ENCODE assay signal across 28 cellular contexts in the genomic region with DNA sequence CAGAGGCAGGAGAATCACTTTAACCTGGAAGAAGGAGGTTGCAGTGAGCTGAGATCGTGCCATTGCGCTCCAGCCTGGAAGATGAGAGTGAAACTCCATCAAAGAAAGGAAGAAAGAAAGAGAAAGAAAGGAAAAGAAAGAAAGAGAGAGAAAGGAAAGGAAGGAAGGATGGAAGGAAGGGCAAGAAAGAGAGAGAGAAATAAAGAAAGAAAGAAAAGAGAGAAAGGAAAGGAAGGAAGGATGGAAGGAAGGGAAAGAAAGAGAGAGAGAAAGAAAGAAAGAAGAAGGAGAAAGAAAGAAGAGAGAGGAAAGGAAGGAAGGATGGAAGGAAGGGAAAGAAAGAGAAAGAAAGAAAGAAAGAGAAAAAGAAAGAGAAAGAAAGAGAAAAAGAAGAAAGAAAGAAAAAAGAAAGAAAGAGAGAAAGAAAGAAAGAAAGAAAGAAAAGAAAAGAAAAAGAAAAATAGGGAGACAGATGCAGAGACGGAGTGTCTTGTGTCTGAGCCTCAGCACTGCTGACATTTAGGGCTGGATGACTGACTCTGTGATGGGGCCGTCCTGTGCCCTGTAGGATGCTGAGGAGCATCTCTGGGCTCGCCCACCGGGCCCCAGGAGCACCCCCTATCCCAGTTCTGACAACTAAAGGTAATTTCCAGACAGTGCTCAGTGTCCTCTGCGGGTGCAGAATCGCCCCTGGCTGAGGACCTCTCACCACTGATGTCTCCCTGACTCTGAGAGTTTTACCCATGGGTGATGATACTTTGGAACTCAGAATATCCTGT.
A peak's percentile ranks its signal among the peaks of the same experiment; 100 is the strongest.
DNase-seq lines count a peak whose midpoint lies in the region; ATAC-seq, FAIRE-seq and TF ChIP-seq lines count a peak whose summit lies in the region.
"Had no signal": no experiment of that assay in that cellular context is flagged by ENCODE, and none has a peak within 500 bp of the region (broad histone marks: within the 10 kb centered on the region; RNA-seq: fewer than 3 reads in every experiment).

No MANE protein-coding gene starts in this region.

- H3K4me1 Mint-ChIP-seq in activated CD4-positive, alpha-beta T cell treated with anti-CD3 and anti-CD28 coated beads for 36 hours, result no peaks in the 10 kb centered on the region
- H3K4me1 Mint-ChIP-seq in CD14-positive monocyte, result no peaks in the 10 kb centered on the region
- peaks cover 7% of the 10 kb centered on the region for H3K4me1 Mint-ChIP-seq in neural progenitor cell
- H3K4me1 Mint-ChIP-seq: IgD-negative memory B cell had no signal

- in situ Hi-C loops in K562 (cut with MboI), result no loop called here

- no TSS peak for BruUV-seq in K562 (replicated peaks; lab: Mats Ljungman, UMichigan)

- H3K79me2 ChIP-seq in K562 (ENCODE audit: control insufficient read depth, insufficient read depth, low read length) (no peaks in the 10 kb centered on the region), neural progenitor cell (ENCODE audit: low read depth) (no peaks in the 10 kb centered on the region)

- POLR2A ChIA-PET in activated CD4-positive, alpha-beta T cell treated with anti-CD3 and anti-CD28 coated beads for 36 hours (lab: Charles Lee), result no interaction called here
- POLR2A ChIA-PET in K562 (lab: Yijun Ruan, JAX), result no interaction called here

- no peak for TF ChIP-seq RAD21 in K562 (CRISPR knock-in tag; conservative IDR thresholded peaks at IDR 0.05 in 1 of 2, IDR thresholded peaks at IDR 0.05 in 1 of 2)

- no peaks in the 10 kb centered on the region for H3K9me3 ChIP-seq in K562 (replicated peaks; ENCODE audit: control insufficient read depth, insufficient read depth, low read depth, low read length)
- H3K9me3 ChIP-seq in neural progenitor cell (ENCODE audit: low read depth), result no peaks in the 10 kb centered on the region
- no peaks in the 10 kb centered on the region for H3K9me3 ChIP-seq in right cardiac atrium (ENCODE audit: control insufficient read depth, low read length)
- H3K9me3 ChIP-seq: BLaER1, SJSA1 had no signal

- no peak overlapping the region for H3K4me3 Mint-ChIP-seq in activated CD4-positive, alpha-beta T cell treated with anti-CD3 and anti-CD28 coated beads for 36 hours
- H3K4me3 Mint-ChIP-seq in CD14-positive monocyte (no peak overlapping the region), neural progenitor cell (no peak overlapping the region)
- H3K4me3 Mint-ChIP-seq: CD4-positive, alpha-beta T cell had no signal

- no peaks in the 10 kb centered on the region for H3K9me1 ChIP-seq in K562 (ENCODE audit: control insufficient read depth, insufficient read depth, low read length)

- H3K9ac ChIP-seq in K562 (ENCODE audit: insufficient read depth in 1 of 2, low read depth in 2 of 2, low read length in 2 of 2) (no peak overlapping the region), neural progenitor cell (no peak overlapping the region)
- H3K9ac ChIP-seq: BLaER1 had no signal

- H3K4me3 ChIP-seq in K562 (no peak overlapping the region), neural progenitor cell (no peak overlapping the region), right cardiac atrium (ENCODE audit: low read length) (no peak overlapping the region)
- H3K4me3 ChIP-seq: BLaER1, SJSA1 had no signal

- no peak for TF ChIP-seq EP300 in K562 (IDR thresholded peaks at IDR 0.05; ENCODE audit: low read length)

- no peaks in the 10 kb centered on the region for H3F3A ChIP-seq in neural progenitor cell (ENCODE audit: low read depth)

- H2AFZ ChIP-seq in K562 (ENCODE audit: low read depth, low read length) (no peak overlapping the region), neural progenitor cell (replicated peaks) (peak overlapping the region; percentile 77)

- H3K27me3 ChIP-seq in K562 (ENCODE audit: control insufficient read depth in 2 of 2, insufficient read depth in 2 of 2, low read length in 2 of 2) (no peaks in the 10 kb centered on the region), neural progenitor cell (no peaks in the 10 kb centered on the region), right cardiac atrium (ENCODE audit: control insufficient read depth, insufficient read depth) (no peaks in the 10 kb centered on the region)
- H3K27me3 ChIP-seq: SJSA1 had no signal

- H3K9me3 Mint-ChIP-seq in activated CD4-positive, alpha-beta T cell treated with anti-CD3 and anti-CD28 coated beads for 36 hours (ENCODE audit: low read depth), result no peaks in the 10 kb centered on the region
- H3K9me3 Mint-ChIP-seq in CD14-positive monocyte (peaks cover 0 to 6% (median 0%) of the 10 kb centered on the region in 7 donors), neural progenitor cell (peaks cover 2% of the 10 kb centered on the region)
- H3K9me3 Mint-ChIP-seq: CD4-positive, alpha-beta T cell had no signal

- H3K36me3 ChIP-seq in K562 (ENCODE audit: control insufficient read depth, insufficient read depth, low read length) (no peaks in the 10 kb centered on the region), neural progenitor cell (no peaks in the 10 kb centered on the region)
- H3K36me3 ChIP-seq: BLaER1, SJSA1 had no signal

- no peak overlapping the region for H3K27ac ChIP-seq in K562 (ENCODE audit: extremely low read depth, low read depth, low read length)
- no peak overlapping the region for H3K27ac ChIP-seq in neural progenitor cell
- no peak overlapping the region for H3K27ac ChIP-seq in right cardiac atrium (ENCODE audit: low read length)
- H3K27ac ChIP-seq: 22Rv1, BLaER1, HL-60, SJSA1 had no signal

- peak overlapping the region; percentile 19 for H3K27ac Mint-ChIP-seq in activated CD4-positive, alpha-beta T cell treated with anti-CD3 and anti-CD28 coated beads for 36 hours
- H3K27ac Mint-ChIP-seq in CD14-positive monocyte (no peak overlapping the region), neural progenitor cell (no peak overlapping the region)
- H3K27ac Mint-ChIP-seq: CD4-positive, alpha-beta T cell; IgD-negative memory B cell had no signal

- ATAC-seq in activated CD4-positive, alpha-beta T cell treated with anti-CD3 and anti-CD28 coated beads for 36 hours, result no peak
- ATAC-seq in K562 (no peak), right cardiac atrium (no peak)
- ATAC-seq: HCT116 had no signal

- no peak for FAIRE-seq in K562 (lab: Jason Lieb, UNC)
- FAIRE-seq in urothelium cell line (lab: Jason Lieb, UNC), result no peak
- FAIRE-seq: D721Med, GM18507 had no signal

- H3K4me2 ChIP-seq in K562 (ENCODE audit: insufficient read depth, low read length) (no peak overlapping the region), neural progenitor cell (no peak overlapping the region)
- H3K4me2 ChIP-seq: BLaER1 had no signal

- CTCF ChIA-PET in activated CD4-positive, alpha-beta T cell treated with anti-CD3 and anti-CD28 coated beads for 36 hours (lab: Charles Lee), result no interaction called here
- CTCF ChIA-PET in K562 (lab: Yijun Ruan, JAX; ENCODE audit: low intra/inter-chr PET ratio), result no interaction called here

- H3K4me1 ChIP-seq in K562 (replicated peaks in 1 of 2; ENCODE audit: control insufficient read depth in 2 of 2, insufficient read depth in 2 of 2, low read length in 2 of 2) (no peaks in the 10 kb centered on the region), neural progenitor cell (no peaks in the 10 kb centered on the region), right cardiac atrium (ENCODE audit: control insufficient read depth, insufficient read depth, low read length) (no peaks in the 10 kb centered on the region)
- H3K4me1 ChIP-seq: BLaER1, SJSA1 had no signal

- intact Hi-C loops in activated CD4-positive, alpha-beta T cell treated with anti-CD3 and anti-CD28 coated beads for 36 hours (cut with DNase I, micrococcal nuclease), result loop anchor here in 1 of 2 experiments (10.0 kb wide), 1 partner anchor 226 kb away; no protein-coding TSS in a partner anchor
- intact Hi-C loops in CD14-positive monocyte (cut with micrococcal nuclease), result no loop called here
- intact Hi-C loops in K562 (cut with micrococcal nuclease), result no loop called here
- intact Hi-C loops in right cardiac atrium (cut with DNase I), result no loop called here

- TF ChIP-seq CTCF in CD14-positive monocyte (IDR thresholded peaks at IDR 0.05) (peak; percentile 5), K562 (IDR thresholded peaks at IDR 0.05 in 2 of 3, conservative IDR thresholded peaks at IDR 0.05 in 1 of 3; ENCODE audit: insufficient read depth in 2 of 3, low read depth in 1 of 3, low read length in 3 of 3) (no peak), neural progenitor cell (IDR thresholded peaks at IDR 0.05) (no peak)

- H3K27me3 Mint-ChIP-seq in activated CD4-positive, alpha-beta T cell treated with anti-CD3 and anti-CD28 coated beads for 36 hours, result peaks cover 6% of the 10 kb centered on the region
- H3K27me3 Mint-ChIP-seq in CD14-positive monocyte (ENCODE audit: low read depth in 3 of 3) (peaks cover 5 to 14% (median 10%) of the 10 kb centered on the region in 3 donors), neural progenitor cell (ENCODE audit: insufficient read depth, low read depth) (peaks cover 5% of the 10 kb centered on the region)

- TF ChIP-seq POLR2A in K562 (conservative IDR thresholded peaks at IDR 0.05), result no peak

- H4K20me1 ChIP-seq in K562 (replicated peaks; ENCODE audit: control insufficient read depth, insufficient read depth, low read length) (no peaks in the 10 kb centered on the region), neural progenitor cell (ENCODE audit: low read depth) (no peaks in the 10 kb centered on the region)
- H4K20me1 ChIP-seq: BLaER1 had no signal

- WGBS in K562 (ENCODE audit: insufficient coverage, low coverage, missing lambda C conversion rate), result 14% methylated on average over 5 of the region's 8 CpGs
- 83% methylated on average over 8 of the region's 8 CpGs for WGBS in right cardiac atrium

- H3K36me3 Mint-ChIP-seq in activated CD4-positive, alpha-beta T cell treated with anti-CD3 and anti-CD28 coated beads for 36 hours (ENCODE audit: low read depth), result no peaks in the 10 kb centered on the region
- H3K36me3 Mint-ChIP-seq in CD14-positive monocyte, result no peaks in the 10 kb centered on the region
- no peaks in the 10 kb centered on the region for H3K36me3 Mint-ChIP-seq in neural progenitor cell
- H3K36me3 Mint-ChIP-seq: IgD-negative memory B cell had no signal

- no peak for DNase-seq in activated CD4-positive, alpha-beta T cell treated with anti-CD3 and anti-CD28 coated beads for 36 hours
- no peak for DNase-seq in activated CD4-positive, alpha-beta T cell treated with anti-CD3 and anti-CD28 coated beads, Interleukin-2, amount 50 U/mL, for 4 hours
- no peak for DNase-seq in CD14-positive monocyte (ENCODE audit: low spot score)
- DNase-seq in K562 (ENCODE audit: extremely low read depth in 1 of 4, low spot score in 3 of 4), result no peak
- DNase-seq in neural progenitor cell (ENCODE audit: low spot score), result no peak
- no peak for DNase-seq in activated gamma-delta T cell treated with Interleukin-2 at 50 U/mL for 16 hours
- DNase-seq in urothelium cell line (ENCODE audit: low spot score), result no peak
- DNase-seq in right cardiac atrium, result no peak
- DNase-seq: CD4-positive, alpha-beta T cell; DMS53; GOT3; NCI-H1048; NCI-H1417; NCI-H1694; NCI-H2029 treated with DMSO at 0.1 percent for 48 hours; NCI-H2227 treated with DMSO at 0.1 percent for 48 hours; NCI-H510A; NCI-H69; Right ventricle myocardium superior; RPMI8226 had no signal

TF ChIP-seq in K562, 482 proteins besides CTCF, POLR2A, EP300 and RAD21 (continues in another document):
- TF ChIP-seq SMARCB1 (IDR thresholded peaks at IDR 0.05; ENCODE audit: insufficient read length, low read depth), result no peak
